ENCODE assay signal across 8 cellular contexts in the genomic region with DNA sequence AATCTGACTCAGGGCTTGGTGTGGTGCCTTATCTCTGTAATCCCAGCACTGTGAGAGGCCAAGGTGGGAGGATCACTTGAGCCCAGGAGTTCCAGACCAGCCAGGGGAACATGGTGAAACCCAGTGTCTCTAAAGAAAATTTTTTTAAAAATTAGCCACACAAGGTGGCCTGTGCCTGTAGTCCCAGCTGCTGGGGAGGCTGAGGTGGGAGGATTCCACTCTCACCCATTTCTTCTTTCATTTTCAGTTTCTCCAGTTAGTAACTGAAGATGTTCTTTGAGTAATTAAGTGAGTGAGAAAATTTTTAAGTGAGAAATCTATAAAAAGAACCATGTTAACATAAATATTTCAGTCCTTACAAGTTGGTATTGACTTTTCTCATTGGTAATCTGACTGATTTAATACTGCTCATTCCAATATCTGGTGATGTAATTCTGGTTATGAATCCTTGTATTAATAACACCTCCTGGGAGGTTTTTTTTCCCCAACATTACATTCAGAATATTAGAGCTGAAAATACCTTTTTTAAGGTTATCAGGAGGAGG. TPM values are rescaled to one million over a fixed set of nuclear protein-coding genes. Genes with fewer than 3 reads are reported as not detected.
DNase-seq lines count a peak whose midpoint lies in the region; ATAC-seq and TF ChIP-seq lines count a peak whose summit lies in the region.
"Had no signal": no experiment of that assay in that cellular context is flagged by ENCODE, and none has a peak within 500 bp of the region (broad histone marks: within the 10 kb centered on the region; RNA-seq: fewer than 3 reads in every experiment).

No MANE protein-coding gene starts in this region.

- no peaks in the 10 kb centered on the region for H3K9me3 Mint-ChIP-seq in osteocyte (ENCODE audit: unreplicated experiment)

- H3K4me1 ChIP-seq in BE2C (no peaks in the 10 kb centered on the region; the same call in 1 of the 2 replicates), left lung (peaks cover 8 to 35% of the 10 kb centered on the region in 2 donors)

- H3K27ac Mint-ChIP-seq in osteocyte (ENCODE audit: unreplicated experiment) = peak overlapping the region; percentile 31

- H3K4me1 Mint-ChIP-seq in osteocyte (ENCODE audit: unreplicated experiment) = peaks cover 13% of the 10 kb centered on the region

- DNase-seq in MV-4-11 (lab: John Stamatoyannopoulos, UW) = peak; percentile 16
- no peak for DNase-seq in osteocyte (ENCODE audit: extremely low spot score, unreplicated experiment)
- no peak for DNase-seq in HK-2 (ENCODE audit: unreplicated experiment)
- no peak for DNase-seq in BE2C
- no peak for DNase-seq in left lung
- DNase-seq: NCI-H2107 had no signal

- H3K27me3 ChIP-seq in BE2C = no peaks in the 10 kb centered on the region
- H3K27me3 ChIP-seq in left lung = no peaks in the 10 kb centered on the region

- H3K36me3 Mint-ChIP-seq in osteocyte (ENCODE audit: unreplicated experiment) = peaks cover 20% of the 10 kb centered on the region

- TF ChIP-seq CTCF in osteocyte (IDR thresholded peaks at IDR 0.05) (no peak), BE2C (IDR thresholded peaks at IDR 0.05; ENCODE audit: low read depth, low read length) (no peak), left lung (IDR thresholded peaks at IDR 0.05) (no peak)

- no peaks in the 10 kb centered on the region for H3K9me3 ChIP-seq in BE2C
- no peaks in the 10 kb centered on the region for H3K9me3 ChIP-seq in left lung

- H3K36me3 ChIP-seq in BE2C (peaks cover 62% of the 10 kb centered on the region), left lung (peaks cover 0 to 63% of the 10 kb centered on the region in 2 donors)

- no peak overlapping the region for H3K27ac ChIP-seq in left lung

- H3K4me3 Mint-ChIP-seq in osteocyte (ENCODE audit: unreplicated experiment) = no peak overlapping the region

- intact Hi-C loops in left lung (cut with DNase I) = no loop called here

- no peaks in the 10 kb centered on the region for H3K27me3 Mint-ChIP-seq in osteocyte (ENCODE audit: unreplicated experiment)

- H3K4me3 ChIP-seq in BE2C (ENCODE audit: low read depth, low read length) = no peak overlapping the region
- no peak overlapping the region for H3K4me3 ChIP-seq in left lung

- peak; percentile 88 for ATAC-seq in GM19025 (IDR thresholded peaks at IDR 0.05; ENCODE audit: low read depth, unreplicated experiment)
- peak; percentile 80 for ATAC-seq in HG02571 (IDR thresholded peaks at IDR 0.05; ENCODE audit: unreplicated experiment)
- no peak for ATAC-seq in left lung

RNA-seq across cellular contexts. Expression of gene METTL3, which starts 6.1 kb away (rescaled TPM):
- 42.9 and 43.9 TPM in 2 replicates for total RNA-seq in osteocyte
- 61.9 TPM for polyA plus RNA-seq in BE2C (2012; ENCODE audit: insufficient read depth, insufficient read length, low read depth)
- total RNA-seq in left lung = 10 to 100 TPM; 36.8 to 50.4 TPM

RNA-seq across cellular contexts. Expression of gene SALL2, which starts 21.1 kb away (rescaled TPM):
- 22.7 and 28.1 TPM in 2 replicates for total RNA-seq in osteocyte
- polyA plus RNA-seq in BE2C (2012; ENCODE audit: insufficient read depth, insufficient read length, low read depth) = 24.5 TPM
- total RNA-seq in left lung = 10 to 100 TPM in 1 of 2 donors, 1 to 10 TPM in 1; 7.6 to 12.4 TPM

RNA-seq across cellular contexts. Expression of gene TOX4, which starts 28.1 kb away (rescaled TPM):
- total RNA-seq in osteocyte (78.8 and 80.9 TPM in 2 replicates), left lung (10 to 100 TPM; 62.9 to 67.9 TPM)
- 65.2 TPM for polyA plus RNA-seq in BE2C (2012; ENCODE audit: insufficient read depth, insufficient read length, low read depth)

RNA-seq across cellular contexts. Expression of gene RAB2B, which starts 28.3 kb away (rescaled TPM):
- total RNA-seq in osteocyte (35.5 and 38.7 TPM in 2 replicates), left lung (10 to 100 TPM; 26.8 to 30.2 TPM)
- 39.2 TPM for polyA plus RNA-seq in BE2C (2012; ENCODE audit: insufficient read depth, insufficient read length, low read depth)

RNA-seq across cellular contexts. Expression of gene CHD8, which starts 49.2 kb away (rescaled TPM):
- total RNA-seq in osteocyte (86.0 and 99.0 TPM in 2 replicates), left lung (10 to 100 TPM; 69.2 to 73.5 TPM)
- 88.1 TPM for polyA plus RNA-seq in BE2C (2012; ENCODE audit: insufficient read depth, insufficient read length, low read depth)
